16 cellular contexts compared by ENCODE assay signal in genomic region chr4:139934336-139934735, GRCh38.
DNase-seq lines count a peak whose midpoint lies in the region; ATAC-seq and TF ChIP-seq lines count a peak whose summit lies in the region.
"Had no signal": no experiment of that assay in that cellular context is flagged by ENCODE, and none has a peak within 500 bp of the region (broad histone marks: within the 10 kb centered on the region; RNA-seq: fewer than 3 reads in every experiment).

No MANE protein-coding gene starts in this region.

- ATAC-seq in left ventricle myocardium superior: peak; percentile 55
- no peak for ATAC-seq in activated CD4-positive, alpha-beta T cell treated with anti-CD3 and anti-CD28 coated beads for 36 hours
- ATAC-seq: HCT116; stimulated activated effector memory CD8-positive, alpha-beta T cell treated with anti-CD3 and anti-CD28 coated beads, Interleukin-12 subunit alpha, Interleukin-12 subunit beta, amount 100 ng/mL, for 72 hours had no signal

- no peaks in the 10 kb centered on the region for H3K4me1 Mint-ChIP-seq in activated CD4-positive, alpha-beta T cell treated with anti-CD3 and anti-CD28 coated beads for 36 hours
- no peaks in the 10 kb centered on the region for H3K4me1 Mint-ChIP-seq in CD8-positive, alpha-beta memory T cell
- H3K4me1 Mint-ChIP-seq: stimulated activated effector memory CD8-positive, alpha-beta T cell treated with anti-CD3 and anti-CD28 coated beads, Interleukin-12 subunit alpha, Interleukin-12 subunit beta, amount 100 ng/mL, for 72 hours had no signal

- POLR2A ChIA-PET in activated CD4-positive, alpha-beta T cell treated with anti-CD3 and anti-CD28 coated beads for 36 hours (lab: Charles Lee): no interaction called here
- POLR2A ChIA-PET in CD8-positive, alpha-beta memory T cell (lab: Charles Lee): no interaction called here

- no peaks in the 10 kb centered on the region for H3K4me1 ChIP-seq in right atrium auricular region
- H3K4me1 ChIP-seq in CD8-positive, alpha-beta memory T cell (ENCODE audit: insufficient read depth, low read length): no peaks in the 10 kb centered on the region
- H3K4me1 ChIP-seq: prostate gland had no signal

- H3K9me3 Mint-ChIP-seq in activated CD4-positive, alpha-beta T cell treated with anti-CD3 and anti-CD28 coated beads for 36 hours (ENCODE audit: low read depth): no peaks in the 10 kb centered on the region
- H3K9me3 Mint-ChIP-seq in CD8-positive, alpha-beta memory T cell: peaks cover 0 to 5% (median 0%) of the 10 kb centered on the region in 5 donors
- H3K9me3 Mint-ChIP-seq: stimulated activated effector memory CD8-positive, alpha-beta T cell treated with anti-CD3 and anti-CD28 coated beads, Interleukin-12 subunit alpha, Interleukin-12 subunit beta, amount 100 ng/mL, for 72 hours had no signal

- no peak overlapping the region for H3K4me3 Mint-ChIP-seq in activated CD4-positive, alpha-beta T cell treated with anti-CD3 and anti-CD28 coated beads for 36 hours
- H3K4me3 Mint-ChIP-seq in CD8-positive, alpha-beta memory T cell: no peak overlapping the region
- H3K4me3 Mint-ChIP-seq: stimulated activated effector memory CD8-positive, alpha-beta T cell treated with anti-CD3 and anti-CD28 coated beads, Interleukin-12 subunit alpha, Interleukin-12 subunit beta, amount 100 ng/mL, for 72 hours had no signal

- no peak overlapping the region for H3K27ac ChIP-seq in right atrium auricular region
- no peak overlapping the region for H3K27ac ChIP-seq in CD8-positive, alpha-beta memory T cell (ENCODE audit: low read depth, low read length)
- H3K27ac ChIP-seq: prostate gland had no signal

- no peak overlapping the region for H3K4me3 ChIP-seq in right atrium auricular region
- H3K4me3 ChIP-seq in CD8-positive, alpha-beta memory T cell (ENCODE audit: low read length): no peak overlapping the region
- H3K4me3 ChIP-seq: prostate gland had no signal

- H3K27ac Mint-ChIP-seq in activated CD4-positive, alpha-beta T cell treated with anti-CD3 and anti-CD28 coated beads for 36 hours: no peak overlapping the region
- no peak overlapping the region for H3K27ac Mint-ChIP-seq in CD8-positive, alpha-beta memory T cell
- H3K27ac Mint-ChIP-seq: stimulated activated effector memory CD8-positive, alpha-beta T cell treated with anti-CD3 and anti-CD28 coated beads, Interleukin-12 subunit alpha, Interleukin-12 subunit beta, amount 100 ng/mL, for 72 hours had no signal

- H3K36me3 Mint-ChIP-seq in activated CD4-positive, alpha-beta T cell treated with anti-CD3 and anti-CD28 coated beads for 36 hours (ENCODE audit: low read depth): no peaks in the 10 kb centered on the region
- no peaks in the 10 kb centered on the region for H3K36me3 Mint-ChIP-seq in CD8-positive, alpha-beta memory T cell
- H3K36me3 Mint-ChIP-seq: stimulated activated effector memory CD8-positive, alpha-beta T cell treated with anti-CD3 and anti-CD28 coated beads, Interleukin-12 subunit alpha, Interleukin-12 subunit beta, amount 100 ng/mL, for 72 hours had no signal

- intact Hi-C loops in left ventricle myocardium superior (cut with micrococcal nuclease): no loop called here
- intact Hi-C loops in activated CD4-positive, alpha-beta T cell treated with anti-CD3 and anti-CD28 coated beads for 36 hours (cut with DNase I, micrococcal nuclease): no loop called here

- no peaks in the 10 kb centered on the region for H3K27me3 Mint-ChIP-seq in activated CD4-positive, alpha-beta T cell treated with anti-CD3 and anti-CD28 coated beads for 36 hours
- peaks cover 0 to 1% of the 10 kb centered on the region in 2 donors for H3K27me3 Mint-ChIP-seq in CD8-positive, alpha-beta memory T cell

- DNase-seq in left ventricle myocardium superior (no peak), right atrium auricular region (ENCODE audit: low spot score) (no peak), NCI-H524 treated with DMSO at 0.1 percent for 48 hours (lab: John Stamatoyannopoulos, UW) (peak; percentile 22), fibroblast of peridontal ligament (ENCODE audit: extremely low read depth) (peak; percentile 41), T-helper 9 cell (no peak)
- no peak for DNase-seq in stimulated activated CD4-positive, alpha-beta T cell treated with anti-CD3 and anti-CD28 coated beads, Interleukin-4, amount 100 ng/mL, for 24 hours
- DNase-seq in activated CD4-positive, alpha-beta T cell treated with anti-CD3 and anti-CD28 coated beads for 36 hours: no peak
- no peak for DNase-seq in CD8-positive, alpha-beta memory T cell
- DNase-seq: activated naive CD4-positive, alpha-beta T cell treated with Interleukin-2 at 50 U/mL for 16 hours; AML-193; central memory CD4-positive, alpha-beta T cell; erythroblast; NCI-H187 had no signal

- H3K9me3 ChIP-seq in right atrium auricular region: no peaks in the 10 kb centered on the region
- no peaks in the 10 kb centered on the region for H3K9me3 ChIP-seq in CD8-positive, alpha-beta memory T cell (ENCODE audit: low read length)
- H3K9me3 ChIP-seq: prostate gland had no signal

- CTCF ChIA-PET in activated CD4-positive, alpha-beta T cell treated with anti-CD3 and anti-CD28 coated beads for 36 hours (lab: Charles Lee): no interaction called here
- CTCF ChIA-PET in CD8-positive, alpha-beta memory T cell (lab: Charles Lee): no interaction called here

- TF ChIP-seq CTCF in right atrium auricular region (IDR thresholded peaks at IDR 0.05): no peak

- no peaks in the 10 kb centered on the region for H3K27me3 ChIP-seq in right atrium auricular region
- no peaks in the 10 kb centered on the region for H3K27me3 ChIP-seq in CD8-positive, alpha-beta memory T cell (ENCODE audit: insufficient read depth, low read length, poor library complexity, severe bottlenecking)

- H3K36me3 ChIP-seq in right atrium auricular region: no peaks in the 10 kb centered on the region
- H3K36me3 ChIP-seq in CD8-positive, alpha-beta memory T cell (ENCODE audit: insufficient read depth, low read length): no peaks in the 10 kb centered on the region
- H3K36me3 ChIP-seq: prostate gland had no signal

Comparison
In these comparisons a context has a peak if more than half of its experiments do, and no peak if none do; other contexts are left out.
1. DNase-seq: peak in NCI-H524 treated with DMSO at 0.1 percent for 48 hours (single experiment) and fibroblast of peridontal ligament (single experiment); none in left ventricle myocardium superior (single experiment), right atrium auricular region (single experiment), stimulated activated CD4-positive, alpha-beta T cell treated with anti-CD3 and anti-CD28 coated beads, Interleukin-4, amount 100 ng/mL, for 24 hours (single experiment), activated CD4-positive, alpha-beta T cell treated with anti-CD3 and anti-CD28 coated beads for 36 hours (single experiment), T-helper 9 cell (single experiment) and CD8-positive, alpha-beta memory T cell (0 of 5).